20 cellular contexts compared by ENCODE assay signal in genomic region chr11:28792856-28793255, GRCh38.
DNase-seq lines count a peak whose midpoint lies in the region; ATAC-seq, FAIRE-seq and TF ChIP-seq lines count a peak whose summit lies in the region.
"Had no signal": no experiment of that assay in that cellular context is flagged by ENCODE, and none has a peak within 500 bp of the region (broad histone marks: within the 10 kb centered on the region; RNA-seq: fewer than 3 reads in every experiment).

No MANE protein-coding gene starts in this region.

- TF ChIP-seq RAD21 in H1 (IDR thresholded peaks at IDR 0.05 in 1 of 2, conservative IDR thresholded peaks at IDR 0.05 in 1 of 2; ENCODE audit: low read depth in 2 of 2, low read length in 2 of 2): no peak

- H3K9me3 ChIP-seq in H9 (ENCODE audit: control insufficient read depth, low read depth, low read length) (no peaks in the 10 kb centered on the region), HUES6 (ENCODE audit: control insufficient read depth, insufficient read depth, low read depth, low read length) (0 out of 2 replicates have a peak, but pooled peaks cover 3% of the 10 kb centered on the region), H1 (ENCODE audit: insufficient read depth in 2 of 2, low read depth in 1 of 2, low read length in 1 of 2) (no peaks in the 10 kb centered on the region), spleen (peaks cover 0 to 52% (median 13%) of the 10 kb centered on the region in 8 donors)
- H3K9me3 ChIP-seq: BLaER1, HAP-1 had no signal

- no peak overlapping the region for H3K4me3 Mint-ChIP-seq in H9
- H3K4me3 Mint-ChIP-seq: CD14-positive monocyte; CD4-positive, alpha-beta memory T cell; IgD-negative memory B cell had no signal

- no peaks in the 10 kb centered on the region for H3K79me1 ChIP-seq in H9 (ENCODE audit: insufficient read depth, low read depth, low read length, poor library complexity, severe bottlenecking)
- no peaks in the 10 kb centered on the region for H3K79me1 ChIP-seq in H1 (ENCODE audit: low read depth, low read length)

- H2AK5ac ChIP-seq in H9 (ENCODE audit: insufficient read length, low read length): no peak overlapping the region
- peak overlapping the region; percentile 93 for H2AK5ac ChIP-seq in H1 (ENCODE audit: low read depth, low read length)

- ATAC-seq in HG02840 (IDR thresholded peaks at IDR 0.05; ENCODE audit: low FRiP score, unreplicated experiment): no peak

- H3K4me2 ChIP-seq in H9 (ENCODE audit: insufficient read depth, insufficient read length, low read length) (no peak overlapping the region), H1 (ENCODE audit: insufficient read depth in 1 of 2, low read depth in 2 of 2, low read length in 2 of 2) (peak overlapping the region in 1 of 2 experiments; percentile 11; a peak in 1 of 4 replicates)
- H3K4me2 ChIP-seq: BLaER1 had no signal

- H3K4me1 ChIP-seq in H9 (ENCODE audit: insufficient read depth, low read length) (peaks cover 7% of the 10 kb centered on the region; the same call in 1 of the 2 replicates), HUES6 (ENCODE audit: control insufficient read depth, insufficient read depth, low read length) (peaks cover 20% of the 10 kb centered on the region), H1 (replicated peaks in 1 of 4; ENCODE audit: control insufficient read depth in 3 of 4, insufficient read depth in 4 of 4, low read length in 3 of 4) (peaks cover 0 to 10% (median 7%) of the 10 kb centered on the region in 4 experiments; a peak in 6 of 7 replicates), spleen (no peaks in the 10 kb centered on the region)
- H3K4me1 ChIP-seq: BLaER1, HAP-1 had no signal

- no peak overlapping the region for H3T11ph ChIP-seq in H9 (ENCODE audit: low read length)

- DNase-seq in H9 (peak; percentile 20), H1 (ENCODE audit: low read depth in 1 of 2, low spot score in 2 of 2) (no peak), spleen (peak; percentile 69), GM13977 (ENCODE audit: low spot score) (no peak)
- DNase-seq in stimulated activated CD8-positive, alpha-beta memory T cell treated with anti-CD3 and anti-CD28 coated beads, Interleukin-4, amount 100 ng/mL, for 48 hours: no peak
- DNase-seq: 8988T; CD4-positive, alpha-beta memory T cell; DMS153; DMS79; GDM1; GOT3; KBM-7 had no signal

- H3K27me3 Mint-ChIP-seq in H9 (ENCODE audit: low read depth): peaks cover 3% of the 10 kb centered on the region
- H3K27me3 Mint-ChIP-seq: CD4-positive, alpha-beta memory T cell; IgD-negative memory B cell had no signal

- intact Hi-C loops in spleen (cut with DNase I; ENCODE audit: low total_unique reads): no loop called here

- POLR2A ChIA-PET in H1 (lab: Charles Lee; ENCODE audit: partially characterized antibody): no interaction called here

- H3K9ac ChIP-seq in H9 (ENCODE audit: extremely low read depth, insufficient read length, low read length) (no peak overlapping the region), HUES6 (ENCODE audit: low read length) (peak overlapping the region; percentile 16), H1 (replicated peaks in 1 of 4; ENCODE audit: extremely low read depth in 1 of 4, low read depth in 3 of 4, low read length in 3 of 4) (no peak overlapping the region)
- H3K9ac ChIP-seq: BLaER1 had no signal

- in situ Hi-C loops in GM13977 (cut with MboI; ENCODE audit: low pct_unique_long_range_greater_than_20kb, low sequenced_read_pairs, unreplicated experiment): no loop called here

- TF ChIP-seq EP300 in H1 (IDR thresholded peaks at IDR 0.05; ENCODE audit: borderline replicate concordance in 1 of 2, low read depth in 2 of 2, low read length in 2 of 2): no peak

- H2BK12ac ChIP-seq in H9 (ENCODE audit: insufficient read length, low read depth, low read length) (no peak overlapping the region), H1 (ENCODE audit: low read depth, low read length) (peak overlapping the region; percentile 99)

- H3K14ac ChIP-seq in H9 (ENCODE audit: insufficient read depth, low read length): no peak overlapping the region
- peak overlapping the region; percentile 27 for H3K14ac ChIP-seq in H1 (ENCODE audit: insufficient read length)

- WGBS in H9 (ENCODE audit: extremely low coverage, insufficient read length, low lambda C conversion rate): no CpG with 5 or more reads among the region's 2 CpGs
- 88% methylated on average over 2 of the region's 2 CpGs; no CpG with 5 or more reads in 1 of the 2 experiments for WGBS in H1 (ENCODE audit: extremely low coverage in 1 of 2, insufficient coverage in 1 of 2, insufficient read length in 1 of 2, insufficient replicate concordance in 2 of 2, low coverage in 1 of 2, low lambda C conversion rate in 2 of 2, missing lambda C conversion rate in 1 of 2), 2 experiments
- WGBS in spleen, 5 donors: 37 to 55% (median 53%) methylated on average over 2 of the region's 2 CpGs

- TF ChIP-seq POLR2A in H1 (IDR thresholded peaks at IDR 0.05; ENCODE audit: control extremely low read depth in 1 of 2, low read depth in 2 of 2, low read length in 2 of 2) (no peak), spleen (IDR thresholded peaks at IDR 0.05) (no peak)

- CTCF ChIA-PET in H1 (lab: Charles Lee; ENCODE audit: partially characterized antibody): no interaction called here

- H4K5ac ChIP-seq in H9 (ENCODE audit: insufficient read length, low read depth, low read length): no peak overlapping the region
- H4K5ac ChIP-seq in H1 (ENCODE audit: insufficient read length, low read depth, low read length): peak overlapping the region; percentile 32

- peaks cover 26 to 34% of the 10 kb centered on the region in 2 experiments for H3K4me1 Mint-ChIP-seq in H9
- H3K4me1 Mint-ChIP-seq: CD14-positive monocyte; CD4-positive, alpha-beta memory T cell; IgD-negative memory B cell had no signal

- H3K23ac ChIP-seq in H9 (ENCODE audit: insufficient read length, low read depth, low read length): no peak overlapping the region
- no peak overlapping the region for H3K23ac ChIP-seq in H1 (ENCODE audit: insufficient read length)

- H2BK20ac ChIP-seq in H9 (ENCODE audit: low read depth, low read length, poor library complexity, severe bottlenecking) (no peak overlapping the region), H1 (ENCODE audit: low read length) (peak overlapping the region; percentile 97)

- H3K27me3 ChIP-seq in H9 (ENCODE audit: insufficient read depth, low read length) (no peaks in the 10 kb centered on the region), HUES6 (ENCODE audit: control insufficient read depth, insufficient read depth, low read length) (no peaks in the 10 kb centered on the region), H1 (replicated peaks in 1 of 4; ENCODE audit: control insufficient read depth in 3 of 4, extremely low read depth in 1 of 4, insufficient read depth in 3 of 4, low read length in 3 of 4) (no peaks in the 10 kb centered on the region), spleen (replicated peaks in 1 of 7) (no peaks in the 10 kb centered on the region)
- H3K27me3 ChIP-seq: BLaER1 had no signal

- H4K20me1 ChIP-seq in H9 (ENCODE audit: control insufficient read depth, insufficient read depth, insufficient read length) (no peaks in the 10 kb centered on the region), H1 (replicated peaks in 1 of 2; ENCODE audit: control insufficient read depth in 1 of 2, insufficient read depth in 2 of 2, low read length in 2 of 2) (no peaks in the 10 kb centered on the region)
- H4K20me1 ChIP-seq: BLaER1 had no signal

- H2AFZ ChIP-seq in H9 (ENCODE audit: low read length) (no peak overlapping the region), H1 (ENCODE audit: low read length) (peak overlapping the region; percentile 71; the same call in 1 of the 2 replicates)

- H3K79me2 ChIP-seq in H9 (ENCODE audit: insufficient read depth, low read length) (no peaks in the 10 kb centered on the region), H1 (ENCODE audit: control insufficient read depth in 1 of 2, insufficient read depth in 2 of 2, low read length in 2 of 2) (no peaks in the 10 kb centered on the region)

- H3K4me3 ChIP-seq in HUES6 (ENCODE audit: low read depth, low read length) (no peak overlapping the region), H1 (ENCODE audit: extremely low read depth in 1 of 4, insufficient read depth in 2 of 4, low read depth in 3 of 4, low read length in 4 of 4) (no peak overlapping the region; a peak in 1 of 8 replicates), spleen (no peak overlapping the region)
- H3K4me3 ChIP-seq: BLaER1, HAP-1 had no signal

- H3K36me3 ChIP-seq in HUES6 (ENCODE audit: control insufficient read depth, insufficient read depth, low read length) (no peaks in the 10 kb centered on the region), H1 (ENCODE audit: control insufficient read depth in 2 of 4, insufficient read depth in 4 of 4, low read length in 3 of 4) (no peaks in the 10 kb centered on the region), spleen (no peaks in the 10 kb centered on the region)
- H3K36me3 ChIP-seq: BLaER1, HAP-1 had no signal

- H3K9me3 Mint-ChIP-seq in H9: peaks cover 24 to 30% of the 10 kb centered on the region in 2 experiments

- 0 out of 7 replicates have a peak overlapping the region, but pooled peaks of 1 of the 3 experiments have one; percentile 9 for H3K27ac Mint-ChIP-seq in H9
- H3K27ac Mint-ChIP-seq: CD14-positive monocyte; CD4-positive, alpha-beta memory T cell; IgD-negative memory B cell had no signal

- H2BK120ac ChIP-seq in H9 (ENCODE audit: low read depth, low read length, poor library complexity, severe bottlenecking): no peak overlapping the region
- peak overlapping the region; percentile 98 for H2BK120ac ChIP-seq in H1 (replicated peaks; ENCODE audit: low read depth, low read length)

- H4K8ac ChIP-seq in H9 (replicated peaks; ENCODE audit: insufficient read length, low read depth, low read length) (no peak overlapping the region), H1 (ENCODE audit: extremely low read depth, insufficient read depth, low read length) (no peak overlapping the region)

- no peak overlapping the region for H2BK15ac ChIP-seq in H9 (ENCODE audit: low read depth, low read length)
- peak overlapping the region; percentile 77; the same call in 1 of the 2 replicates for H2BK15ac ChIP-seq in H1 (ENCODE audit: low read length)

- H3K23me2 ChIP-seq in H9 (ENCODE audit: insufficient read length, low read depth, low read length, poor library complexity, severe bottlenecking): no peaks in the 10 kb centered on the region
- H3K23me2 ChIP-seq in H1 (ENCODE audit: low read depth, low read length): no peaks in the 10 kb centered on the region

- H2BK5ac ChIP-seq in H9 (ENCODE audit: insufficient read length, low read length) (no peak overlapping the region), H1 (ENCODE audit: low read depth, low read length) (peak overlapping the region; percentile 96; the same call in 1 of the 2 replicates)

- peaks cover 19 to 34% (median 25%) of the 10 kb centered on the region in 3 experiments for H3K36me3 Mint-ChIP-seq in H9 (ENCODE audit: insufficient read depth in 1 of 3, low read depth in 3 of 3)
- H3K36me3 Mint-ChIP-seq: CD14-positive monocyte; CD4-positive, alpha-beta memory T cell; IgD-negative memory B cell had no signal

- H3K18ac ChIP-seq in H9 (ENCODE audit: insufficient read length, low read depth, low read length): peak overlapping the region; percentile 31
- peak overlapping the region; percentile 82 for H3K18ac ChIP-seq in H1 (ENCODE audit: extremely low read depth, low read length)

- no peak for TF ChIP-seq CTCF in H9 (conservative IDR thresholded peaks at IDR 0.05)
- TF ChIP-seq CTCF in H1 (IDR thresholded peaks at IDR 0.05; ENCODE audit: control extremely low read depth in 1 of 3, insufficient read depth in 1 of 3, low read depth in 1 of 3, low read length in 3 of 3): no peak
- TF ChIP-seq CTCF in spleen (IDR thresholded peaks at IDR 0.05 in 8 of 11, conservative IDR thresholded peaks at IDR 0.05 in 3 of 11): no peak
- TF ChIP-seq CTCF in GM13977 (IDR thresholded peaks at IDR 0.05; ENCODE audit: extremely low read depth, insufficient read depth, missing control alignments): no peak

- no peak overlapping the region for H4K91ac ChIP-seq in H9 (ENCODE audit: insufficient read length, low read depth, low read length)
- peak overlapping the region; percentile 84 for H4K91ac ChIP-seq in H1 (replicated peaks; ENCODE audit: insufficient read length, low read length)

- H3K27ac ChIP-seq in H9 (ENCODE audit: insufficient read length, low read depth, low read length) (peak overlapping the region; percentile 42), HUES6 (ENCODE audit: low read depth, low read length) (peak overlapping the region; percentile 66; the same call in 1 of the 2 replicates), H1 (ENCODE audit: low read depth, low read length) (peak overlapping the region; percentile 40), spleen (no peak overlapping the region)
- H3K27ac ChIP-seq: BLaER1, HL-60 had no signal

- H3K56ac ChIP-seq in H9 (ENCODE audit: insufficient read length, low read depth, low read length) (no peak overlapping the region), H1 (replicated peaks; ENCODE audit: insufficient read length, low read depth, low read length) (peak overlapping the region; percentile 26)

- no peak overlapping the region for H3K4ac ChIP-seq in H9 (ENCODE audit: low read depth, low read length)
- H3K4ac ChIP-seq in H1 (replicated peaks; ENCODE audit: insufficient read length, low read depth, low read length): peak overlapping the region; percentile 98

- FAIRE-seq in H1 (lab: Jason Lieb, UNC): no peak
- FAIRE-seq: GM12892 had no signal

Comparison
In these comparisons a context has a peak if more than half of its experiments do, and no peak if none do; other contexts are left out.
1. DNase-seq: peak in H9 (single experiment) and spleen (single experiment); none in H1 (0 of 2), stimulated activated CD8-positive, alpha-beta memory T cell treated with anti-CD3 and anti-CD28 coated beads, Interleukin-4, amount 100 ng/mL, for 48 hours (single experiment) and GM13977 (single experiment).
2. H3K27ac ChIP-seq: peak in H9 (single experiment), HUES6 (single experiment) and H1 (single experiment); none in spleen (0 of 8).